10 cellular contexts compared by ENCODE assay signal in the genomic region with DNA sequence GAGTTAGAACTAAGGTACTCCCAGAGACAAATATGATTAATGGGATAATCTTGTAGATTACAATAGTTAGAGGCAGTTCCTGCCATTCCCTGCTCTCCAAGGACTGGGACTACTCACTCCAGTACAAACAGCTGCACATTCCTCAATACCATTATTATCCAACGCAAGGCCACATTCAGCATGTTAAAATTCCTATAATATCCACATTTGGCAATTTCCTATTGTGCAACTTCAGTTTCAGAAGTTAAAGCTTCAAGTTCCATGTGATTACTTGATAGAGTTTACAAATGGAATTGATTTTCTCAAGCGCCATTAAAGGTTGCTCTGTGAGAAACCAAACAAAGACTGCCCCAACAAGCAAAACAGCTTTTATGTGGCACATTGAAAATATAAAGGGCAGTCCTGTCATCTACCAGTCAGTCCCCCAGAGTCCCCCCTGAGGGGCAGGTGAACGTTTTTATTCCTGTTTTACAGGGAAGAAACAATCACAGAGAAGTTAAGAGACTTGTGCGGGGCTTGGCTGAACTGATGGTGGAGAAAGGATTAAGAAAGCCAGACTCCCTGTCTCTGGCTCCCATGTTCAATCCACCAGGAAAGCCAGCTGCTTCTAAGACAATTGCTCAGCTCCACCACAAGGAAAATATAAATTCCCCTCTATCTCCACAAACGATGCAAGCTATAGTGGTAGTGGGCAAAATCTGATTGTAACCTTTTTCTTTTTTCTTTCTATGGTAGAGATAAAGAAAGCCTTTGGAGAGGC.
DNase-seq lines count a peak whose midpoint lies in the region; ATAC-seq and TF ChIP-seq lines count a peak whose summit lies in the region.
"Had no signal": no experiment of that assay in that cellular context is flagged by ENCODE, and none has a peak within 500 bp of the region (broad histone marks: within the 10 kb centered on the region; RNA-seq: fewer than 3 reads in every experiment).

No MANE protein-coding gene starts in this region.

- H3K27ac ChIP-seq in left ventricle myocardium inferior (replicated peaks) = peak overlapping the region; percentile 45
- H3K27ac ChIP-seq in vagina = peak overlapping the region; percentile 64

- intact Hi-C loops in left ventricle myocardium inferior (cut with micrococcal nuclease) (no loop called here), cardiac septum (cut with DNase I) (no loop called here), vagina (cut with DNase I) (no loop called here)

- no peak for DNase-seq in left ventricle myocardium inferior
- no peak for DNase-seq in cardiac septum (ENCODE audit: low spot score)
- peak; percentile 22 for DNase-seq in astrocyte of the hippocampus (ENCODE audit: low read depth, low spot score)
- no peak for DNase-seq in left lobe of liver (ENCODE audit: low spot score)
- DNase-seq in vagina (ENCODE audit: extremely low spot score in 2 of 2) = no peak
- no peak for DNase-seq in stimulated activated CD8-positive, alpha-beta memory T cell treated with anti-CD3 and anti-CD28 coated beads, Interleukin-4, amount 100 ng/mL, for 48 hours
- no peak for DNase-seq in nucleus accumbens (lab: John Stamatoyannopoulos, UW)
- DNase-seq: NCI-H1417 treated with DMSO at 0.1 percent for 48 hours had no signal

- no peak for TF ChIP-seq POLR2A in vagina (IDR thresholded peaks at IDR 0.05)

- no peaks in the 10 kb centered on the region for H3K9me3 ChIP-seq in left ventricle myocardium inferior (replicated peaks)
- H3K9me3 ChIP-seq in vagina = no peaks in the 10 kb centered on the region
- H3K9me3 ChIP-seq: BLaER1 treated with 17β-estradiol and CSF1 and Interleukin-3, amounts not matched to agents 10 nM and 100 nM had no signal

- H3K27me3 ChIP-seq in left ventricle myocardium inferior (ENCODE audit: low read depth) (no peaks in the 10 kb centered on the region), vagina (no peaks in the 10 kb centered on the region)
- H3K27me3 ChIP-seq: BLaER1 treated with 17β-estradiol and CSF1 and Interleukin-3, amounts not matched to agents 10 nM and 100 nM had no signal

- ATAC-seq in left lobe of liver (peak; percentile 51), GM18870 (IDR thresholded peaks at IDR 0.05; ENCODE audit: unreplicated experiment) (no peak)

- TF ChIP-seq CTCF in left ventricle myocardium inferior (IDR thresholded peaks at IDR 0.05; ENCODE audit: borderline replicate concordance) (no peak), vagina (IDR thresholded peaks at IDR 0.05) (no peak)

- H3K36me3 ChIP-seq in left ventricle myocardium inferior (no peaks in the 10 kb centered on the region), vagina (no peaks in the 10 kb centered on the region)
- H3K36me3 ChIP-seq: BLaER1 treated with 17β-estradiol and CSF1 and Interleukin-3, amounts not matched to agents 10 nM and 100 nM had no signal

- H3K4me1 ChIP-seq in left ventricle myocardium inferior = peaks cover 4% of the 10 kb centered on the region
- H3K4me1 ChIP-seq in vagina = peaks cover 18% of the 10 kb centered on the region

- H3K4me3 ChIP-seq in left ventricle myocardium inferior (no peak overlapping the region), vagina (no peak overlapping the region)
- H3K4me3 ChIP-seq: BLaER1 treated with 17β-estradiol and CSF1 and Interleukin-3, amounts not matched to agents 10 nM and 100 nM had no signal
